ENCODE assay signal across 15 cellular contexts in genomic region chr2:157900203-157900602, GRCh38. TPM values are rescaled to one million over a fixed set of nuclear protein-coding genes. Genes with fewer than 3 reads are reported as not detected.
DNase-seq lines count a peak whose midpoint lies in the region; ATAC-seq and TF ChIP-seq lines count a peak whose summit lies in the region.
"Had no signal": no experiment of that assay in that cellular context is flagged by ENCODE, and none has a peak within 500 bp of the region (broad histone marks: within the 10 kb centered on the region; RNA-seq: fewer than 3 reads in every experiment).

No MANE protein-coding gene starts in this region.

- no peak for DNase-seq in activated CD4-positive, alpha-beta T cell treated with anti-CD3 and anti-CD28 coated beads for 36 hours
- no peak for DNase-seq in activated CD4-positive, alpha-beta T cell treated with anti-CD3 and anti-CD28 coated beads, Interleukin-2, amount 50 U/mL, for 48 hours
- peak; percentile 69 for DNase-seq in M059J (ENCODE audit: low read depth)
- DNase-seq in mucosa of descending colon, result no peak
- no peak for DNase-seq in NCI-H2196 (lab: John Stamatoyannopoulos, UW; ENCODE audit: unreplicated experiment)
- no peak for DNase-seq in psoas muscle
- DNase-seq in left ventricle myocardium superior, result no peak
- DNase-seq: COR-L47, dorsolateral prefrontal cortex, H7, NCI-H146, SHP77 had no signal

- H3K4me3 Mint-ChIP-seq in activated CD4-positive, alpha-beta T cell treated with anti-CD3 and anti-CD28 coated beads for 36 hours, result peak overlapping the region; percentile 69
- H3K4me3 Mint-ChIP-seq in activated naive CD8-positive, alpha-beta T cell, result peak overlapping the region; percentile 52

- peaks cover 70% of the 10 kb centered on the region for H3K4me1 Mint-ChIP-seq in activated CD4-positive, alpha-beta T cell treated with anti-CD3 and anti-CD28 coated beads for 36 hours
- peaks cover 71% of the 10 kb centered on the region for H3K4me1 Mint-ChIP-seq in activated naive CD8-positive, alpha-beta T cell (ENCODE audit: low read depth)

- intact Hi-C loops in activated CD4-positive, alpha-beta T cell treated with anti-CD3 and anti-CD28 coated beads for 36 hours (cut with DNase I, micrococcal nuclease), result loop anchor here in 1 of 2 experiments (2.0 kb wide), 1 partner anchor 111 kb away; no protein-coding TSS in a partner anchor
- intact Hi-C loops in mucosa of descending colon (cut with DNase I, micrococcal nuclease), result no loop called here
- intact Hi-C loops in psoas muscle (cut with DNase I), result loop anchor here in 1 of 2 donors (10.0 kb wide), 1 partner anchor 105 kb away; no protein-coding TSS in a partner anchor
- intact Hi-C loops in left ventricle myocardium superior (cut with micrococcal nuclease), result no loop called here

- H3K9me3 ChIP-seq in mucosa of descending colon (no peaks in the 10 kb centered on the region), psoas muscle (no peaks in the 10 kb centered on the region)
- H3K9me3 ChIP-seq: ascending aorta had no signal

- H3K4me1 ChIP-seq in mucosa of descending colon (ENCODE audit: low read depth) (no peaks in the 10 kb centered on the region), psoas muscle (no peaks in the 10 kb centered on the region)
- H3K4me1 ChIP-seq: ascending aorta had no signal

- H3K36me3 Mint-ChIP-seq in activated CD4-positive, alpha-beta T cell treated with anti-CD3 and anti-CD28 coated beads for 36 hours (ENCODE audit: low read depth), result peaks cover 9% of the 10 kb centered on the region
- H3K36me3 Mint-ChIP-seq in activated naive CD8-positive, alpha-beta T cell, result peaks cover 3% of the 10 kb centered on the region

- TF ChIP-seq CTCF in mucosa of descending colon (IDR thresholded peaks at IDR 0.05), result no peak
- TF ChIP-seq CTCF in psoas muscle (IDR thresholded peaks at IDR 0.05), result no peak

- H3K27ac Mint-ChIP-seq in activated CD4-positive, alpha-beta T cell treated with anti-CD3 and anti-CD28 coated beads for 36 hours, result peak overlapping the region; percentile 100
- H3K27ac Mint-ChIP-seq in activated naive CD8-positive, alpha-beta T cell, result peak overlapping the region; percentile 100

- no peaks in the 10 kb centered on the region for H3K9me3 Mint-ChIP-seq in activated CD4-positive, alpha-beta T cell treated with anti-CD3 and anti-CD28 coated beads for 36 hours (ENCODE audit: low read depth)
- H3K9me3 Mint-ChIP-seq in activated naive CD8-positive, alpha-beta T cell (ENCODE audit: low read depth), result peaks cover 4% of the 10 kb centered on the region

- no peaks in the 10 kb centered on the region for H3K27me3 ChIP-seq in psoas muscle (ENCODE audit: insufficient read depth in 3 of 3, low read length in 2 of 3)
- H3K27me3 ChIP-seq: ascending aorta, dorsolateral prefrontal cortex had no signal

- POLR2A ChIA-PET in activated CD4-positive, alpha-beta T cell treated with anti-CD3 and anti-CD28 coated beads for 36 hours (lab: Charles Lee), result interaction anchor here (1.5 to 2.2 kb wide), 2 partner anchors 31 to 423 kb away, joined by 9 to 10 read pairs; no protein-coding TSS in a partner anchor

- no peak for ATAC-seq in activated CD4-positive, alpha-beta T cell treated with anti-CD3 and anti-CD28 coated beads for 36 hours
- peak; percentile 8 for ATAC-seq in mucosa of descending colon
- ATAC-seq in psoas muscle, result no peak
- no peak for ATAC-seq in left ventricle myocardium superior

- H3K4me3 ChIP-seq in mucosa of descending colon (no peak overlapping the region), psoas muscle (no peak overlapping the region)
- H3K4me3 ChIP-seq: ascending aorta, dorsolateral prefrontal cortex, skin epidermis had no signal

- H3K27ac ChIP-seq in psoas muscle, result no peak overlapping the region
- H3K27ac ChIP-seq: ascending aorta, dorsolateral prefrontal cortex had no signal

- no peaks in the 10 kb centered on the region for H3K27me3 Mint-ChIP-seq in activated CD4-positive, alpha-beta T cell treated with anti-CD3 and anti-CD28 coated beads for 36 hours
- H3K27me3 Mint-ChIP-seq in activated naive CD8-positive, alpha-beta T cell, result no peaks in the 10 kb centered on the region

- WGBS in psoas muscle, 3 donors, result 93 to 99% (median 98%) methylated on average over 2 of the region's 2 CpGs

- CTCF ChIA-PET in activated CD4-positive, alpha-beta T cell treated with anti-CD3 and anti-CD28 coated beads for 36 hours (lab: Charles Lee), result interaction anchor here (0.6 to 4.5 kb wide), 8 partner anchors 8 to 536 kb away, joined by 3 to 30 read pairs (median 3); partner anchors contain the start of gene ACVR1

- H3K36me3 ChIP-seq in mucosa of descending colon (ENCODE audit: low read depth) (no peaks in the 10 kb centered on the region), psoas muscle (ENCODE audit: insufficient read depth in 1 of 2, low read depth in 1 of 2) (no peaks in the 10 kb centered on the region)
- H3K36me3 ChIP-seq: ascending aorta had no signal

RNA-seq across cellular contexts. Expression of gene ACVR1, which starts 24.1 kb away (rescaled TPM):
- total RNA-seq in activated CD4-positive, alpha-beta T cell treated with anti-CD3 and anti-CD28 coated beads for 36 hours, result 10 to 100 TPM; 17.1 to 23.0 TPM
- 6.4 and 19.2 TPM in 2 replicates for total RNA-seq in M059J (2014; rRNA removed; shearing (Covaris generic))
- total RNA-seq in mucosa of descending colon (10 to 100 TPM; 14.7 to 38.4 (median 15.8) TPM), psoas muscle (10 to 100 TPM; 23.6 to 28.0 (median 25.4) TPM), left ventricle myocardium superior (26.8 TPM)
- 10 to 100 TPM in 2 of 3 donors, 1 to 10 TPM in 1; 9.5 to 24.1 (median 14.9) TPM for polyA plus RNA-seq in psoas muscle
